In the genomic region with DNA sequence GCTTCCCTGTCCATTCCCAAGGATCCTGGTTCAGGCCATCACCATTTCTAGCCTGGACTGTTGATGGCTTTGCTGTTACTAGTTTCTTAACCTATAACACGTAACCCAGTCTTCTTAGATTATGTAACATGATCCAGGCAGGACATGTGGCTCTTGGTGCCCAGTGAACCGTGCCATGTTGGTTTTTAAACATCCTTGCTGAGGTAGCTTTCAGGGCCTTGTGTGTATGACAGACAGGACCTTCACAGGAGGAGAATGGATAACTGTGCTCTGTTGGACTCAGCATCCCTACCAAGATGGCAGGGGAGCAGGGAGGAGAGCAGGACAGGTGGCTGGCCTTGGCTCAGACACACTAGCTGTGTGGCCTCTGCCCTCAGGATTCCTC, we compare ENCODE assay signal across 16 cellular contexts. TPM values are rescaled to one million over a fixed set of nuclear protein-coding genes. Genes with fewer than 3 reads are reported as not detected.
A peak's percentile ranks its signal among the peaks of the same experiment; 100 is the strongest.
DNase-seq lines count a peak whose midpoint lies in the region; ATAC-seq and TF ChIP-seq lines count a peak whose summit lies in the region.
"Had no signal": no experiment of that assay in that cellular context is flagged by ENCODE, and none has a peak within 500 bp of the region (broad histone marks: within the 10 kb centered on the region; RNA-seq: fewer than 3 reads in every experiment).

No MANE protein-coding gene starts in this region.

- no peak for TF ChIP-seq EP300 in gastroesophageal sphincter (IDR thresholded peaks at IDR 0.05)

- H2AFZ ChIP-seq in mammary epithelial cell (ENCODE audit: low read depth, low read length) = no peak overlapping the region
- H2AFZ ChIP-seq: hepatocyte had no signal

- H3K9me3 ChIP-seq in breast epithelium (no peaks in the 10 kb centered on the region), mammary epithelial cell (replicated peaks; ENCODE audit: insufficient read depth, low read length) (no peaks in the 10 kb centered on the region), gastroesophageal sphincter (no peaks in the 10 kb centered on the region), thyroid gland (no peaks in the 10 kb centered on the region)
- H3K9me3 ChIP-seq: colonic mucosa had no signal

- H4K20me1 ChIP-seq in mammary epithelial cell (ENCODE audit: insufficient read depth, low read length) = no peaks in the 10 kb centered on the region

- DNase-seq in breast epithelium (ENCODE audit: low spot score in 2 of 2) = no peak
- DNase-seq in mammary epithelial cell = no peak
- DNase-seq in NCI-H2171 treated with DMSO at 0.1 percent for 48 hours (lab: John Stamatoyannopoulos, UW) = peak; percentile 76
- DNase-seq in thyroid gland = peak; percentile 81 to 83
- no peak for DNase-seq in RWPE1 (ENCODE audit: low spot score)
- DNase-seq: activated T-cell treated with anti-CD3 and anti-CD28 coated beads, Interleukin-2, amount 50 U/mL, for 72 hours; colonic mucosa; NCI-H1436 treated with DMSO at 0.1 percent for 48 hours; stimulated activated CD8-positive, alpha-beta memory T cell treated with anti-CD3 and anti-CD28 coated beads, Interleukin-4, amount 100 ng/mL, for 48 hours; T1000 had no signal

- H3K27me3 ChIP-seq in breast epithelium (no peaks in the 10 kb centered on the region), mammary epithelial cell (ENCODE audit: insufficient read depth, low read length) (no peaks in the 10 kb centered on the region), gastroesophageal sphincter (no peaks in the 10 kb centered on the region), thyroid gland (no peaks in the 10 kb centered on the region)
- H3K27me3 ChIP-seq: colonic mucosa, hepatocyte had no signal

- no TSS peak for BruUV-seq in mammary epithelial cell (replicated peaks; lab: Mats Ljungman, UMichigan)

- no peak overlapping the region for H3K4me3 ChIP-seq in breast epithelium
- no peak overlapping the region for H3K4me3 ChIP-seq in mammary epithelial cell (replicated peaks in 1 of 3; ENCODE audit: insufficient read depth in 1 of 3, low read depth in 2 of 3, low read length in 3 of 3)
- H3K4me3 ChIP-seq in gastroesophageal sphincter = no peak overlapping the region
- no peak overlapping the region for H3K4me3 ChIP-seq in thyroid gland (replicated peaks in 1 of 3)
- H3K4me3 ChIP-seq: colonic mucosa, hepatocyte had no signal

- TF ChIP-seq CTCF in breast epithelium (IDR thresholded peaks at IDR 0.05) (no peak), mammary epithelial cell (conservative IDR thresholded peaks at IDR 0.05 in 1 of 2, IDR thresholded peaks at IDR 0.05 in 1 of 2; ENCODE audit: extremely low read depth in 1 of 2, insufficient read depth in 1 of 2, low read depth in 1 of 2, low read length in 2 of 2) (no peak), gastroesophageal sphincter (IDR thresholded peaks at IDR 0.05) (no peak), thyroid gland (IDR thresholded peaks at IDR 0.05) (no peak), RWPE1 (conservative IDR thresholded peaks at IDR 0.05; ENCODE audit: low read depth) (no peak)

- intact Hi-C loops in breast epithelium (cut with DNase I; ENCODE audit: low total_unique reads) (loop anchor here (10.0 kb wide), 1 partner anchor 121 kb away; no protein-coding TSS in a partner anchor), mammary epithelial cell (cut with micrococcal nuclease) (no loop called here), thyroid gland (cut with DNase I) (no loop called here)

- H3K79me2 ChIP-seq in mammary epithelial cell (ENCODE audit: insufficient read depth, low read length) = no peaks in the 10 kb centered on the region
- H3K79me2 ChIP-seq: hepatocyte had no signal

- no peaks in the 10 kb centered on the region for H3K36me3 ChIP-seq in breast epithelium
- H3K36me3 ChIP-seq in mammary epithelial cell (ENCODE audit: insufficient read depth, low read length) = peaks cover 3% of the 10 kb centered on the region
- H3K36me3 ChIP-seq in gastroesophageal sphincter = peaks cover 0 to 9% of the 10 kb centered on the region in 2 donors
- H3K36me3 ChIP-seq in thyroid gland = no peaks in the 10 kb centered on the region
- H3K36me3 ChIP-seq: colonic mucosa had no signal

- peaks cover 0 to 14% of the 10 kb centered on the region in 2 donors for H3K4me1 ChIP-seq in breast epithelium
- H3K4me1 ChIP-seq in mammary epithelial cell (ENCODE audit: insufficient read depth, low read length) = no peaks in the 10 kb centered on the region
- peaks cover 7 to 53% (median 21%) of the 10 kb centered on the region in 3 donors for H3K4me1 ChIP-seq in gastroesophageal sphincter
- H3K4me1 ChIP-seq in thyroid gland = peaks cover 38 to 52% of the 10 kb centered on the region in 2 donors
- H3K4me1 ChIP-seq: colonic mucosa had no signal

- POLR2A ChIA-PET in RWPE1 (lab: Yijun Ruan, JAX; ENCODE audit: low non-redundant PET) = no interaction called here

- no peak for TF ChIP-seq POLR2A in breast epithelium (IDR thresholded peaks at IDR 0.05)
- no peak for TF ChIP-seq POLR2A in gastroesophageal sphincter (IDR thresholded peaks at IDR 0.05)
- TF ChIP-seq POLR2A in thyroid gland (IDR thresholded peaks at IDR 0.05) = no peak

- CTCF ChIA-PET in mammary epithelial cell (lab: Charles Lee; ENCODE audit: low non-redundant PET) (no interaction called here), RWPE1 (lab: Yijun Ruan, JAX) (no interaction called here)

- peak overlapping the region; percentile 29 to 75 for H3K27ac ChIP-seq in breast epithelium
- no peak overlapping the region for H3K27ac ChIP-seq in mammary epithelial cell (ENCODE audit: insufficient read depth, low read depth, low read length)
- H3K27ac ChIP-seq in gastroesophageal sphincter = peak overlapping the region in 3 of 4 donors; percentile 36 to 70 (median 55)
- H3K27ac ChIP-seq in thyroid gland = peak overlapping the region; percentile 79 to 86 (median 81)
- H3K27ac ChIP-seq in RWPE1 = no peak overlapping the region
- H3K27ac ChIP-seq: colonic mucosa, epithelial cell of prostate, hepatocyte had no signal

- 79% methylated on average over 2 of the region's 2 CpGs for WGBS in mammary epithelial cell (ENCODE audit: low coverage, missing lambda C conversion rate)
- 93% methylated on average over 2 of the region's 2 CpGs; no CpG with 5 or more reads in 1 of the 2 donors for WGBS in gastroesophageal sphincter (ENCODE audit: low coverage in 1 of 2), 2 donors
- 29 to 61% methylated on average over 2 of the region's 2 CpGs for WGBS in thyroid gland, 2 donors

- no peak overlapping the region for H3K4me2 ChIP-seq in mammary epithelial cell (ENCODE audit: insufficient read depth, low read depth, low read length)
- H3K4me2 ChIP-seq: hepatocyte had no signal

- in situ Hi-C loops in mammary epithelial cell (cut with MboI; ENCODE audit: low sequenced_read_pairs in 2 of 2) = no loop called here

- no peak overlapping the region for H3K9ac ChIP-seq in mammary epithelial cell (ENCODE audit: insufficient read depth, low read length)

- ATAC-seq in gastroesophageal sphincter = no peak
- ATAC-seq in GM21786 (IDR thresholded peaks at IDR 0.05; ENCODE audit: unreplicated experiment) = no peak
- no peak for ATAC-seq in GM18861 (IDR thresholded peaks at IDR 0.05; ENCODE audit: unreplicated experiment)
- ATAC-seq: HCT116 had no signal

- dilution Hi-C loops in mammary epithelial cell (cut with HindIII; ENCODE audit: low sequenced_read_pairs) = loop anchor here (10.0 kb wide), 1 partner anchor 151 kb away; the partner anchor contains the start of genes CENPB and SPEF1

RNA-seq across cellular contexts. Expression of gene PANK2, which starts 46.8 kb away (rescaled TPM):
- 10 to 100 TPM; 38.2 to 40.1 (median 38.7) TPM for total RNA-seq in breast epithelium
- total RNA-seq in mammary epithelial cell = 10 to 100 TPM; 41.0 to 45.0 TPM
- 19.8 TPM for polyA plus RNA-seq in mammary epithelial cell
- polyA minus RNA-seq in mammary epithelial cell = 46.3 TPM
- total RNA-seq in gastroesophageal sphincter = 10 to 100 TPM; 49.0 to 58.1 (median 54.3) TPM
- 10 to 100 TPM; 52.3 to 63.4 (median 61.4) TPM for total RNA-seq in thyroid gland

Comparison
In these comparisons a context has a peak if more than half of its experiments do, and no peak if none do; other contexts are left out.
1. H3K27ac ChIP-seq: peak in breast epithelium (2 of 2), gastroesophageal sphincter (3 of 4) and thyroid gland (3 of 3); none in mammary epithelial cell (single experiment) and RWPE1 (single experiment).
2. DNase-seq: peak in NCI-H2171 treated with DMSO at 0.1 percent for 48 hours (single experiment) and thyroid gland (2 of 2); none in breast epithelium (0 of 2), mammary epithelial cell (single experiment) and RWPE1 (single experiment).